Comparison of ENCODE assay signal across 9 cellular contexts in the genomic region with DNA sequence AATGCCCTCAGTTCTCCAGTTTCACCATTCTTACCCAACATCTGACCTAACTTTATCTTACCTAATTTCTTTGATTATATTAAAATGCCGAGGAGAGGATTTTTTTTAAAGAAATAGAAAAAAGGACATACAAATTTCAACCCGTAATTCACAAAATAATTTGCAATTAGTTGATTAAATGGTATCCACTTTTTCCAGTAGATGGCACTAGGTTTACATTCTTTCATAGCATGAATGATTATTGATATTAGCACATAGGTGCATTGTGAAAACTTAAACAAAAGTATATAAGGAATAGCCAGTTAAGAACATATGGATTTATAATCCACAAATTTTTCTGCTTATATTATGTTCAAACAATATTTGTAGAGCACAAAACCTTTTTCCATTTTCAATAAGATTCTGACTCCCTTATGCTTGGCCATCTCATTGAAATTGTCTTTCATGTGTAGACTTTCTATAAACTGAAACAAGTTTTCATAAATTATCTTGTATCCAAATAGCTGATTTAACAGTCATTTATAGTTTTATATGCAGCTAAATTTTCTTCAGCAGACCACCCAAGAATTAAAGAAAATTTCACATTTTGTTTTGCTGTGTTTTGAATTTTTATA. TPM values are rescaled to one million over a fixed set of nuclear protein-coding genes. Genes with fewer than 3 reads are reported as not detected.
DNase-seq lines count a peak whose midpoint lies in the region; ATAC-seq and TF ChIP-seq lines count a peak whose summit lies in the region.
"Had no signal": no experiment of that assay in that cellular context is flagged by ENCODE, and none has a peak within 500 bp of the region (broad histone marks: within the 10 kb centered on the region; RNA-seq: fewer than 3 reads in every experiment).

No MANE protein-coding gene starts in this region.

- TF ChIP-seq CTCF in GM10248 (IDR thresholded peaks at IDR 0.05; ENCODE audit: control extremely low read depth, extremely low read depth, low read depth, missing control alignments): peak; percentile 23

- peaks cover 0 to 4% (median 0%) of the 10 kb centered on the region in 4 donors for H3K4me1 Mint-ChIP-seq in naive thymus-derived CD8-positive, alpha-beta T cell
- H3K4me1 Mint-ChIP-seq: activated naive CD8-positive, alpha-beta T cell treated with anti-CD3 and anti-CD28 coated beads for 36 hours had no signal

- no peak overlapping the region for H3K27ac Mint-ChIP-seq in naive thymus-derived CD8-positive, alpha-beta T cell
- H3K27ac Mint-ChIP-seq: activated naive CD8-positive, alpha-beta T cell treated with anti-CD3 and anti-CD28 coated beads for 36 hours; stimulated activated naive B cell treated with anti-CD40 and anti-IgM and Interleukin-4, amounts not matched to agents 10 μg/mL and 1 μg/mL and 100 μg/mL, for 72 hours had no signal

- POLR2A ChIA-PET in GM10248 (lab: Yijun Ruan, JAX): no interaction called here
- POLR2A ChIA-PET in naive thymus-derived CD8-positive, alpha-beta T cell (lab: Charles Lee): no interaction called here

- H3K9me3 Mint-ChIP-seq in naive thymus-derived CD8-positive, alpha-beta T cell: no peaks in the 10 kb centered on the region
- H3K9me3 Mint-ChIP-seq: activated naive CD8-positive, alpha-beta T cell treated with anti-CD3 and anti-CD28 coated beads for 36 hours; stimulated activated naive B cell treated with anti-CD40 and anti-IgM and Interleukin-4, amounts not matched to agents 10 μg/mL and 1 μg/mL and 100 μg/mL, for 72 hours had no signal

- no peaks in the 10 kb centered on the region for H3K36me3 Mint-ChIP-seq in naive thymus-derived CD8-positive, alpha-beta T cell
- H3K36me3 Mint-ChIP-seq: activated naive CD8-positive, alpha-beta T cell treated with anti-CD3 and anti-CD28 coated beads for 36 hours; stimulated activated naive B cell treated with anti-CD40 and anti-IgM and Interleukin-4, amounts not matched to agents 10 μg/mL and 1 μg/mL and 100 μg/mL, for 72 hours had no signal

- peaks cover 0 to 2% (median 0%) of the 10 kb centered on the region in 5 donors for H3K27me3 Mint-ChIP-seq in naive thymus-derived CD8-positive, alpha-beta T cell
- H3K27me3 Mint-ChIP-seq: activated naive CD8-positive, alpha-beta T cell treated with anti-CD3 and anti-CD28 coated beads for 36 hours; stimulated activated naive B cell treated with anti-CD40 and anti-IgM and Interleukin-4, amounts not matched to agents 10 μg/mL and 1 μg/mL and 100 μg/mL, for 72 hours had no signal

- DNase-seq in GM10248 (ENCODE audit: extremely low spot score): no peak
- peak; percentile 13 for DNase-seq in NCI-H2171 (lab: John Stamatoyannopoulos, UW)
- peak; percentile 48 for DNase-seq in cerebellar cortex (ENCODE audit: low spot score)
- DNase-seq in pons (ENCODE audit: low spot score): peak; percentile 33
- DNase-seq in naive thymus-derived CD8-positive, alpha-beta T cell: no peak
- DNase-seq in dedifferentiated amniotic fluid mesenchymal stem cell (ENCODE audit: extremely low spot score): no peak
- DNase-seq: activated naive CD8-positive, alpha-beta T cell treated with anti-CD3 and anti-CD28 coated beads for 36 hours; stimulated activated naive B cell treated with anti-CD40 and anti-IgM and Interleukin-4, amounts not matched to agents 10 μg/mL and 1 μg/mL and 100 μg/mL, for 72 hours had no signal

- H3K4me3 Mint-ChIP-seq in naive thymus-derived CD8-positive, alpha-beta T cell: no peak overlapping the region
- H3K4me3 Mint-ChIP-seq: activated naive CD8-positive, alpha-beta T cell treated with anti-CD3 and anti-CD28 coated beads for 36 hours; stimulated activated naive B cell treated with anti-CD40 and anti-IgM and Interleukin-4, amounts not matched to agents 10 μg/mL and 1 μg/mL and 100 μg/mL, for 72 hours had no signal

- no peak for ATAC-seq in naive thymus-derived CD8-positive, alpha-beta T cell
- ATAC-seq in GM18517 (IDR thresholded peaks at IDR 0.05; ENCODE audit: unreplicated experiment): no peak
- ATAC-seq: stimulated activated naive B cell treated with anti-CD40 and anti-IgM and Interleukin-4, amounts not matched to agents 10 μg/mL and 1 μg/mL and 100 μg/mL, for 72 hours had no signal

- CTCF ChIA-PET in GM10248 (lab: Yijun Ruan, JAX): interaction anchor here (0.8 kb wide), 1 partner anchor 13 kb away, joined by 3 read pairs; no protein-coding TSS in a partner anchor

RNA-seq across cellular contexts. Expression of a gene that starts 35.3 kb away (rescaled TPM):
- total RNA-seq in naive thymus-derived CD8-positive, alpha-beta T cell: not detected
- polyA plus RNA-seq in naive thymus-derived CD8-positive, alpha-beta T cell: not detected
- total RNA-seq: activated naive CD8-positive, alpha-beta T cell treated with anti-CD3 and anti-CD28 coated beads for 36 hours had no signal

Comparison
In these comparisons a context has a peak if more than half of its experiments do, and no peak if none do; other contexts are left out.
1. DNase-seq: peak in NCI-H2171 (single experiment), cerebellar cortex (single experiment) and pons (single experiment); none in GM10248 (single experiment), naive thymus-derived CD8-positive, alpha-beta T cell (0 of 10) and dedifferentiated amniotic fluid mesenchymal stem cell (single experiment).